In the genomic region with DNA sequence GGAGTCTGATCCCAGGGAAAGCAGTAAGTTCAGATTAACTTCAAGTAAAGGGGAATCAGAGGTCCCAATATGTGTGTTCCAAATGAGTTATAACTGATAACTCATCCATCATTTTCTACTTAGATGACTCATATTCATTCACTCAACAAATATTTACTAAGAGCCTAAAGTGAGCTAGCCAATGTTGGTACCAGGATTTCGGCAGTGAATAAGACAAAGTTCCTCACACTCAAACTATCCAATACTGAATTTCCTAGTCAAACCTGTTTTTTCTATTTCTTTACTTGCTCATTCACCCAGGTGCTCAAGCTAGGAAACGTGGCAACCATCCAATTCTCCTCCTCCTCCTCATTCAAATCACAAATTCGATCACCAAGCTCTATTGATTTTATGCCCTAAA, we compare ENCODE assay signal across 1 cellular context.
TF ChIP-seq lines count a peak whose summit lies in the region.

No MANE protein-coding gene starts in this region.

TF ChIP-seq in A549, 52 proteins besides CTCF, POLR2A, EP300 and RAD21 (continued from another document):
- TF ChIP-seq PBX3 (IDR thresholded peaks at IDR 0.05) (no peak), HEYL (CRISPR knock-in tag; IDR thresholded peaks at IDR 0.05) (no peak), RNF2 (IDR thresholded peaks at IDR 0.05; ENCODE audit: borderline replicate concordance, low read depth) (no peak), JUNB (IDR thresholded peaks at IDR 0.05) (0 out of 2 replicates have a peak, but pooled peaks have one; percentile 19), MAFK (IDR thresholded peaks at IDR 0.05; ENCODE audit: partially characterized antibody) (no peak), MYC (IDR thresholded peaks at IDR 0.05; ENCODE audit: borderline replicate concordance, low read length) (no peak), FOSL2 (IDR thresholded peaks at IDR 0.05) (no peak), FOSL2 (CRISPR knock-in tag; IDR thresholded peaks at IDR 0.05) (peak; percentile 67), GATA3 (IDR thresholded peaks at IDR 0.05; ENCODE audit: borderline replicate concordance) (no peak), TFCP2L1 (CRISPR knock-in tag; IDR thresholded peaks at IDR 0.05) (no peak), RCOR1 (IDR thresholded peaks at IDR 0.05; ENCODE audit: low read depth, low read length) (no peak), HDAC2 (IDR thresholded peaks at IDR 0.05) (no peak), ESRRA (IDR thresholded peaks at IDR 0.05; ENCODE audit: borderline replicate concordance, low read length) (no peak)
- TF ChIP-seq, protein P1, sequence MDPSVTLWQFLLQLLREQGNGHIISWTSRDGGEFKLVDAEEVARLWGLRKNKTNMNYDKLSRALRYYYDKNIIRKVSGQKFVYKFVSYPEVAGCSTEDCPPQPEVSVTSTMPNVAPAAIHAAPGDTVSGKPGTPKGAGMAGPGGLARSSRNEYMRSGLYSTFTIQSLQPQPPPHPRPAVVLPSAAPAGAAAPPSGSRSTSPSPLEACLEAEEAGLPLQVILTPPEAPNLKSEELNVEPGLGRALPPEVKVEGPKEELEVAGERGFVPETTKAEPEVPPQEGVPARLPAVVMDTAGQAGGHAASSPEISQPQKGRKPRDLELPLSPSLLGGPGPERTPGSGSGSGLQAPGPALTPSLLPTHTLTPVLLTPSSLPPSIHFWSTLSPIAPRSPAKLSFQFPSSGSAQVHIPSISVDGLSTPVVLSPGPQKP (IDR thresholded peaks at IDR 0.05; ENCODE audit: low read depth, low read length) = no peak
